In the genomic region with DNA sequence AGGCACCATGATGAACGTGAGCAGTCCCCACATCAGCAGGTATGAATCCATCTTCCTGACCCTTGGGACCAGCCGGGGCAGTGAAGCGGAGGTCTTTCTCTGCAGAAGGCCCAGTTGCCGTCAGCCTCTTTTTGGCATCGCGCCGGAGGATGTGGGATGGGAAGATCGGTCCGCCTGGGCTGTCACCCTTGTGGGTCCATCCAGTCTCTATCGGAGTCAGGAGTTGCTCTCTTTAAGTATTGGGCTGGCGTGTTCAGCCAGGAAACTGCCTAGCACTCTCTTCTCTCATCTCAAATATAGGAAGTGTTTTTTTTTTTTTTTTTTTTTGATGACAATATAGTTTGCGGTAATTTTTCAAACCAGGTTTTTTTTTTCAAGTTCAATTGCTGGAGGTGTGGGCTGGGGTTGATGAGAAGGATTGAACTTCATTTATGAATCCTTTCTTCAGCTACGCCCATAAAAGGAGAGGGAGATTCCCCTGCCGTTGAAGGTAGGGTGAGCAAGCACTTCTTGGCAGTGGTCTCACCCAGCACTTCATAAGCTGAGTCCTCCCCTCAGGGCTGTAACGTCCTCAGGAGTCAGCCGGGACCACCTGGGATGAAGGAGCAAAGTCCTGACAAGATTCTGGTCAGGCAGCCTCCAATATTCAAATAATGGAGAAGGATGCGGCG, we compare ENCODE assay signal across 11 cellular contexts. TPM values are rescaled to one million over a fixed set of nuclear protein-coding genes. Genes with fewer than 3 reads are reported as not detected.
DNase-seq lines count a peak whose midpoint lies in the region; TF ChIP-seq lines count a peak whose summit lies in the region.
"Had no signal": no experiment of that assay in that cellular context is flagged by ENCODE, and none has a peak within 500 bp of the region (broad histone marks: within the 10 kb centered on the region; RNA-seq: fewer than 3 reads in every experiment).

IL2RA (minus strand) TSS at position 267 of the 671 bp plus-strand sequence; CDS start at position 51, 216 bp downstream.

- peaks cover 80% of the 10 kb centered on the region for H3K4me1 ChIP-seq in CD4-positive, alpha-beta memory T cell (ENCODE audit: insufficient read depth, low read length)

- H3K4me3 ChIP-seq in CD4-positive, alpha-beta memory T cell (ENCODE audit: low read length in 2 of 2), result peak within 1 kb of the TSS; percentile 71 to 89

- no peaks in the 10 kb centered on the region for H3K9me3 ChIP-seq in CD4-positive, alpha-beta memory T cell (ENCODE audit: control insufficient read depth in 1 of 2, low read length in 2 of 2)

- H3K27me3 Mint-ChIP-seq in CD4-positive, alpha-beta memory T cell, result no peaks in the 10 kb centered on the region
- no peaks in the 10 kb centered on the region for H3K27me3 Mint-ChIP-seq in activated naive CD4-positive, alpha-beta T cell treated with anti-CD3 and anti-CD28 coated beads, Interleukin-2, amount 50 U/mL, for 24 hours
- H3K27me3 Mint-ChIP-seq in glutamatergic neuron (ENCODE audit: unreplicated experiment) (peaks cover 2% of the 10 kb centered on the region), type B pancreatic cell (peaks cover 18% of the 10 kb centered on the region)

- H3K36me3 ChIP-seq in CD4-positive, alpha-beta memory T cell (ENCODE audit: insufficient read depth, low read length), result no peaks in the 10 kb centered on the region

- peak within 1 kb of the TSS; percentile 83 for H3K27ac ChIP-seq in CD4-positive, alpha-beta memory T cell (ENCODE audit: low read depth, low read length)

- peaks cover 4 to 19% of the 10 kb centered on the region in 2 donors for H3K36me3 Mint-ChIP-seq in CD4-positive, alpha-beta memory T cell
- H3K36me3 Mint-ChIP-seq in activated naive CD4-positive, alpha-beta T cell treated with anti-CD3 and anti-CD28 coated beads, Interleukin-2, amount 50 U/mL, for 24 hours, result peaks cover 30% of the 10 kb centered on the region
- H3K36me3 Mint-ChIP-seq in glutamatergic neuron (ENCODE audit: unreplicated experiment), result no peaks in the 10 kb centered on the region
- no peaks in the 10 kb centered on the region for H3K36me3 Mint-ChIP-seq in type B pancreatic cell

- peak within 1 kb of the TSS; percentile 97 to 99 (median 98) for H3K4me3 Mint-ChIP-seq in CD4-positive, alpha-beta memory T cell
- H3K4me3 Mint-ChIP-seq in activated naive CD4-positive, alpha-beta T cell treated with anti-CD3 and anti-CD28 coated beads, Interleukin-2, amount 50 U/mL, for 24 hours, result peak within 1 kb of the TSS; percentile 99
- H3K4me3 Mint-ChIP-seq in glutamatergic neuron (ENCODE audit: unreplicated experiment) (no peak within 1 kb of the TSS), type B pancreatic cell (no peak within 1 kb of the TSS)

- no peaks in the 10 kb centered on the region for H3K27me3 ChIP-seq in CD4-positive, alpha-beta memory T cell (ENCODE audit: insufficient read depth, low read length)

- CTCF ChIA-PET in CD4-positive, alpha-beta memory T cell (lab: Charles Lee; ENCODE audit: partially characterized antibody), result interaction anchor here (0.9 to 3.8 kb wide), 8 partner anchors 11 to 48 kb away, joined by 3 to 34 read pairs (median 4); no protein-coding TSS in a partner anchor

- intact Hi-C loops in CD4-positive, alpha-beta memory T cell (cut with micrococcal nuclease), result loop anchor here (1.0 kb wide), 3 partner anchors 10 to 48 kb away; no protein-coding TSS in a partner anchor
- intact Hi-C loops in T-helper 2 cell treated with Interferon-gamma antibody and Interleukin-4, amounts not matched to agents 100 ng/mL and 5 ng/mL, for 36 hours (cut with micrococcal nuclease), result loop anchor here (1.0 kb wide), 4 partner anchors 10 to 48 kb away; no protein-coding TSS in a partner anchor

- H3K9me3 Mint-ChIP-seq in CD4-positive, alpha-beta memory T cell, result no peaks in the 10 kb centered on the region
- no peaks in the 10 kb centered on the region for H3K9me3 Mint-ChIP-seq in activated naive CD4-positive, alpha-beta T cell treated with anti-CD3 and anti-CD28 coated beads, Interleukin-2, amount 50 U/mL, for 24 hours
- peaks cover 2% of the 10 kb centered on the region for H3K9me3 Mint-ChIP-seq in glutamatergic neuron (ENCODE audit: unreplicated experiment)
- H3K9me3 Mint-ChIP-seq in type B pancreatic cell, result peaks cover 4% of the 10 kb centered on the region

- POLR2A ChIA-PET in CD4-positive, alpha-beta memory T cell (lab: Charles Lee; ENCODE audit: partially characterized antibody), result interaction anchor here (0.8 to 3.6 kb wide), 9 partner anchors 8 to 412 kb away, joined by 3 to 51 read pairs (median 5); no protein-coding TSS in a partner anchor

- DNase-seq in CD4-positive, alpha-beta memory T cell, result peak; percentile 69 to 86 (median 75)
- peak; percentile 69 for DNase-seq in stimulated activated CD4-positive, alpha-beta T cell treated with anti-CD3 and anti-CD28 coated beads, Interleukin-12 subunit alpha, Interleukin-12 subunit beta, amount 100 ng/mL, for 4 hours
- no peak for DNase-seq in glutamatergic neuron
- DNase-seq in NCI-H1436 (lab: John Stamatoyannopoulos, UW), result no peak
- DNase-seq in midbrain (lab: John Stamatoyannopoulos, UW), result no peak
- no peak for DNase-seq in type B pancreatic cell (ENCODE audit: extremely low spot score, unreplicated experiment)
- DNase-seq: IMR-90 had no signal

- H3K27ac Mint-ChIP-seq in CD4-positive, alpha-beta memory T cell, result peak within 1 kb of the TSS; percentile 95 to 98 (median 96)
- H3K27ac Mint-ChIP-seq in activated naive CD4-positive, alpha-beta T cell treated with anti-CD3 and anti-CD28 coated beads, Interleukin-2, amount 50 U/mL, for 24 hours, result peak within 1 kb of the TSS; percentile 98
- H3K27ac Mint-ChIP-seq in glutamatergic neuron (ENCODE audit: unreplicated experiment) (no peak within 1 kb of the TSS), type B pancreatic cell (no peak within 1 kb of the TSS)

- no peak for TF ChIP-seq CTCF in glutamatergic neuron (IDR thresholded peaks at IDR 0.05; ENCODE audit: partially characterized antibody, unreplicated experiment)
- no peak for TF ChIP-seq CTCF in type B pancreatic cell (conservative IDR thresholded peaks at IDR 0.05)

- peaks cover 44 to 88% (median 65%) of the 10 kb centered on the region in 4 donors for H3K4me1 Mint-ChIP-seq in CD4-positive, alpha-beta memory T cell
- H3K4me1 Mint-ChIP-seq in activated naive CD4-positive, alpha-beta T cell treated with anti-CD3 and anti-CD28 coated beads, Interleukin-2, amount 50 U/mL, for 24 hours, result peaks cover 64% of the 10 kb centered on the region
- no peaks in the 10 kb centered on the region for H3K4me1 Mint-ChIP-seq in glutamatergic neuron (ENCODE audit: low read depth, unreplicated experiment)
- no peaks in the 10 kb centered on the region for H3K4me1 Mint-ChIP-seq in type B pancreatic cell (ENCODE audit: unreplicated experiment)

RNA-seq across cellular contexts. Expression of gene IL2RA, which starts in this region (rescaled TPM):
- 10 to 100 TPM; 15.1 to 17.1 TPM for total RNA-seq in CD4-positive, alpha-beta memory T cell
- polyA plus RNA-seq in CD4-positive, alpha-beta memory T cell, result 10 to 100 TPM; 23.7 to 29.9 TPM
- 239 and 245 TPM in 2 replicates for total RNA-seq in T-helper 2 cell treated with Interferon-gamma antibody and Interleukin-4, amounts not matched to agents 100 ng/mL and 5 ng/mL, for 36 hours
- not detected for total RNA-seq in glutamatergic neuron (ENCODE audit: unreplicated experiment)
- total RNA-seq in type B pancreatic cell (ENCODE audit: low replicate concordance), result not detected in 2 replicates
- total RNA-seq: IMR-90, SK-MEL-5 had no signal
- polyA plus RNA-seq: BJ, IMR-90 had no signal

Comparison
In these comparisons a context has a peak if more than half of its experiments do, and no peak if none do; other contexts are left out.
1. RNA of gene IL2RA (total RNA-seq): 239 to 245 TPM in T-helper 2 cell treated with Interferon-gamma antibody and Interleukin-4, amounts not matched to agents 100 ng/mL and 5 ng/mL, for 36 hours and 15.1 to 17.1 TPM in CD4-positive, alpha-beta memory T cell; not detected in glutamatergic neuron (single experiment) and not detected in type B pancreatic cell; every median in the first group is over 10 times any median in the second.
2. RNA of gene IL2RA (total RNA-seq): 239 to 245 TPM in T-helper 2 cell treated with Interferon-gamma antibody and Interleukin-4, amounts not matched to agents 100 ng/mL and 5 ng/mL, for 36 hours; 15.1 to 17.1 TPM in CD4-positive, alpha-beta memory T cell; every median in the first group is over 10 times any median in the second.
3. DNase-seq: peak in CD4-positive, alpha-beta memory T cell (5 of 5) and stimulated activated CD4-positive, alpha-beta T cell treated with anti-CD3 and anti-CD28 coated beads, Interleukin-12 subunit alpha, Interleukin-12 subunit beta, amount 100 ng/mL, for 4 hours (single experiment); none in glutamatergic neuron (single experiment), NCI-H1436 (single experiment), midbrain (single experiment) and type B pancreatic cell (single experiment).
4. H3K27ac Mint-ChIP-seq: peak in CD4-positive, alpha-beta memory T cell (7 of 7) and activated naive CD4-positive, alpha-beta T cell treated with anti-CD3 and anti-CD28 coated beads, Interleukin-2, amount 50 U/mL, for 24 hours (single experiment); none in glutamatergic neuron (single experiment) and type B pancreatic cell (single experiment).
5. H3K4me3 Mint-ChIP-seq: peak in CD4-positive, alpha-beta memory T cell (8 of 8) and activated naive CD4-positive, alpha-beta T cell treated with anti-CD3 and anti-CD28 coated beads, Interleukin-2, amount 50 U/mL, for 24 hours (single experiment); none in glutamatergic neuron (single experiment) and type B pancreatic cell (single experiment).